1 cellular context compared by ENCODE assay signal in the genomic region with DNA sequence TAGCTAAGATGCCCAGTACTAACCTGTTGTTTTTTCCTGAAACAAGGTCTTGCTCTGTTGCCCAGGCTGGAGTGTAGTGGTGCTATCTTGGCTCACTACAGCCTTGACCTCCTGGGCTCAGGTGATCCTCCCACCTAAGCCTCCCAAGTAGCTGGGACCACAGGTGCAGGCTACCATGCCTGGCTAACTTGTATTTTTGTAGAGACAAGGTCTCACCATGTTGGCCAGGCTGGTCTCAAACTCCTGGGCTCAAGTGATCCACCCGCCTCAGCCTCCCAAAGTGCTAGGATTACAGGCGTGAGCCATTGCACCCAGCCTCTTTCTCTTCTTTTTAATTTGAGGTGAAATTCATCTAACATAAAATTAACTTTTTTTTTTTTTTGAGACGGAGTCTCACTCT.
TF ChIP-seq lines count a peak whose summit lies in the region.

No MANE protein-coding gene starts in this region.

TF ChIP-seq in GM12891, 5 proteins besides CTCF, POLR2A, EP300 and RAD21:
- peak; percentile 46; the same call in 1 of the 2 replicates for TF ChIP-seq POLR2AphosphoS5 (IDR thresholded peaks at IDR 0.05; ENCODE audit: low read depth, low read length)
